Comparison of ENCODE assay signal across 13 cellular contexts in the genomic region with DNA sequence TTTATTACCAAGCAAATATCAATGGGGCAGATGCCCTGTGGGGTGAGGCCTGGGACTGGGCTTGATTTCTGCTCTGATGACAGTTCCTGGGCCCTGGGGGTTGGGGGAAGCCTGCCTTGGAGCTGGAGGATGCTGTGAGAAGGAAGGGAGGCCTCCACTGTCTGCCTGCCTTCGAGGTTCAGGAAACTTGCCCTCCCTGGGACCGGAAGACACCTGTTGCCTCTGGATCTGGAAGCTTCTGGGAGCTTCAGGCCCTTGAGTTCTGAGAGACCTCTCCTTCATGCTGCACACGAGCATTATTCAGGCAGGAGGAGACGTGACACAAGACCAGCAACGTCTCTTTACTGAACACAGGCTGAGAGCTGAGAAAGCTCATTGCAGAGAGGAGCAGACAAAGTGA.
"Had no signal": no experiment of that assay in that cellular context is flagged by ENCODE, and none has a peak within 500 bp of the region (broad histone marks: within the 10 kb centered on the region; RNA-seq: fewer than 3 reads in every experiment).

No MANE protein-coding gene starts in this region.

- DNase-seq: activated CD4-positive, alpha-beta T cell treated with anti-CD3 and anti-CD28 coated beads for 48 hours; activated naive CD4-positive, alpha-beta T cell treated with anti-CD3 and anti-CD28 coated beads for 36 hours; caudate nucleus; colonic mucosa; effector CD8-positive, alpha-beta T cell; glutamatergic neuron; left cardiac atrium; posterior cingulate gyrus had no signal

- H3K9me3 ChIP-seq: colonic mucosa, neutrophil, tibial nerve had no signal

- H3K27ac ChIP-seq: colonic mucosa, epithelial cell of prostate, neutrophil, tibial nerve had no signal

- H3K27me3 ChIP-seq: colonic mucosa, tibial nerve had no signal

- ATAC-seq: left cardiac atrium; stimulated activated effector memory CD8-positive, alpha-beta T cell treated with anti-CD3 and anti-CD28 coated beads, Interleukin-12 subunit alpha, Interleukin-12 subunit beta, amount 100 ng/mL, for 72 hours had no signal

- H3K9me3 Mint-ChIP-seq: activated naive CD4-positive, alpha-beta T cell treated with anti-CD3 and anti-CD28 coated beads for 36 hours; stimulated activated effector memory CD8-positive, alpha-beta T cell treated with anti-CD3 and anti-CD28 coated beads, Interleukin-12 subunit alpha, Interleukin-12 subunit beta, amount 100 ng/mL, for 72 hours had no signal

- H3K4me1 ChIP-seq: colonic mucosa had no signal

- H3K36me3 ChIP-seq: colonic mucosa, neutrophil, tibial nerve had no signal

- H3K4me3 ChIP-seq: colonic mucosa, lung, tibial nerve had no signal

- H3K4me3 Mint-ChIP-seq: activated naive CD4-positive, alpha-beta T cell treated with anti-CD3 and anti-CD28 coated beads for 36 hours; stimulated activated effector memory CD8-positive, alpha-beta T cell treated with anti-CD3 and anti-CD28 coated beads, Interleukin-12 subunit alpha, Interleukin-12 subunit beta, amount 100 ng/mL, for 72 hours had no signal

- H3K36me3 Mint-ChIP-seq: stimulated activated effector memory CD8-positive, alpha-beta T cell treated with anti-CD3 and anti-CD28 coated beads, Interleukin-12 subunit alpha, Interleukin-12 subunit beta, amount 100 ng/mL, for 72 hours had no signal

- H3K27ac Mint-ChIP-seq: activated naive CD4-positive, alpha-beta T cell treated with anti-CD3 and anti-CD28 coated beads for 36 hours; stimulated activated effector memory CD8-positive, alpha-beta T cell treated with anti-CD3 and anti-CD28 coated beads, Interleukin-12 subunit alpha, Interleukin-12 subunit beta, amount 100 ng/mL, for 72 hours had no signal
